ENCODE assay signal across 25 cellular contexts in the genomic region with DNA sequence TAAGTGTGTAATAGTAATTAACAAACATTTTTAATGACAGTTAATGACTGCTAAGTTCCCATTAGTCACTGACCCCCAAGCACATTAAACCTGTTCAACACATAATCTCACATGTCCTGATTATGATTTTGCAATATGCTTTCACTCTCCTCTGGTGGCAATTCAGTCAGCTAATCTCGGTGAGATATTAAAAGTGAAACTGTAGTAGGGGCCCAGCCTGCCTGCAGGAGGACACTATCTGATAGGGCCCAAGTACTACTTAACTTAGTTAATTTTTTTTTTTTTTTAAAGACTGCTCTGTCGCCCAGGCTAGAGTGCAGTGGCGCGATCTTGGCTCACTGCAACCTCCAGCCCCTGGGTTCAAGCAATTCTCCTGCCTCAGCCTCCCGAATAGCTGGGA. TPM values are rescaled to one million over a fixed set of nuclear protein-coding genes. Genes with fewer than 3 reads are reported as not detected.
DNase-seq lines count a peak whose midpoint lies in the region; ATAC-seq and TF ChIP-seq lines count a peak whose summit lies in the region.
"Had no signal": no experiment of that assay in that cellular context is flagged by ENCODE, and none has a peak within 500 bp of the region (broad histone marks: within the 10 kb centered on the region; RNA-seq: fewer than 3 reads in every experiment).

No MANE protein-coding gene starts in this region.

- TF ChIP-seq CTCF in natural killer cell (IDR thresholded peaks at IDR 0.05) (no peak), GM20000 (IDR thresholded peaks at IDR 0.05; ENCODE audit: extremely low read depth, missing control alignments) (no peak)

- H3K4me1 Mint-ChIP-seq in natural killer cell treated with Interleukin-12 subunit alpha and Interleukin-12 subunit beta and Interleukin-15 and Interleukin-18, amount 100 ng/mL, for 72 hours (ENCODE audit: low read depth in 2 of 2) = peaks cover 0 to 6% of the 10 kb centered on the region in 2 donors
- no peaks in the 10 kb centered on the region for H3K4me1 Mint-ChIP-seq in natural killer cell
- peaks cover under 1% of the 10 kb centered on the region for H3K4me1 Mint-ChIP-seq in activated T-helper 17 cell treated with anti-CD3 and anti-CD28 coated beads, Interleukin-2, amount 50 U/mL, for 72 hours
- H3K4me1 Mint-ChIP-seq in stimulated activated effector memory CD8-positive, alpha-beta T cell treated with anti-CD3 and anti-CD28 coated beads, Interleukin-12 subunit alpha, Interleukin-12 subunit beta, amount 100 ng/mL, for 72 hours = no peaks in the 10 kb centered on the region
- H3K4me1 Mint-ChIP-seq: H9 had no signal

- peak; percentile 57 to 63 for ATAC-seq in natural killer cell treated with Interleukin-12 subunit alpha and Interleukin-12 subunit beta and Interleukin-15 and Interleukin-18, amount 100 ng/mL, for 72 hours
- ATAC-seq in natural killer cell (no peak), HG03378 (IDR thresholded peaks at IDR 0.05; ENCODE audit: unreplicated experiment) (no peak)
- peak; percentile 42 for ATAC-seq in activated T-helper 17 cell treated with anti-CD3 and anti-CD28 coated beads, Interleukin-2, amount 50 U/mL, for 72 hours (replicated peaks)
- ATAC-seq in stimulated activated effector memory CD8-positive, alpha-beta T cell treated with anti-CD3 and anti-CD28 coated beads, Interleukin-12 subunit alpha, Interleukin-12 subunit beta, amount 100 ng/mL, for 72 hours = peak; percentile 74
- ATAC-seq: A549, K562, Panc1 had no signal

- intact Hi-C loops in natural killer cell (cut with micrococcal nuclease) = no loop called here

- H3K27me3 Mint-ChIP-seq in natural killer cell treated with Interleukin-12 subunit alpha and Interleukin-12 subunit beta and Interleukin-15 and Interleukin-18, amount 100 ng/mL, for 72 hours = no peaks in the 10 kb centered on the region
- no peaks in the 10 kb centered on the region for H3K27me3 Mint-ChIP-seq in natural killer cell (ENCODE audit: low read depth in 2 of 2)
- no peaks in the 10 kb centered on the region for H3K27me3 Mint-ChIP-seq in activated T-helper 17 cell treated with anti-CD3 and anti-CD28 coated beads, Interleukin-2, amount 50 U/mL, for 72 hours
- H3K27me3 Mint-ChIP-seq: CD4-positive, alpha-beta T cell had no signal

- H3K4me3 Mint-ChIP-seq in natural killer cell treated with Interleukin-12 subunit alpha and Interleukin-12 subunit beta and Interleukin-15 and Interleukin-18, amount 100 ng/mL, for 72 hours = no peak overlapping the region
- no peak overlapping the region for H3K4me3 Mint-ChIP-seq in natural killer cell
- no peak overlapping the region for H3K4me3 Mint-ChIP-seq in activated T-helper 17 cell treated with anti-CD3 and anti-CD28 coated beads, Interleukin-2, amount 50 U/mL, for 72 hours
- no peak overlapping the region for H3K4me3 Mint-ChIP-seq in stimulated activated effector memory CD8-positive, alpha-beta T cell treated with anti-CD3 and anti-CD28 coated beads, Interleukin-12 subunit alpha, Interleukin-12 subunit beta, amount 100 ng/mL, for 72 hours
- H3K4me3 Mint-ChIP-seq: CD4-positive, alpha-beta T cell; H9 had no signal

- H3K36me3 Mint-ChIP-seq in natural killer cell treated with Interleukin-12 subunit alpha and Interleukin-12 subunit beta and Interleukin-15 and Interleukin-18, amount 100 ng/mL, for 72 hours = no peaks in the 10 kb centered on the region
- no peaks in the 10 kb centered on the region for H3K36me3 Mint-ChIP-seq in natural killer cell
- H3K36me3 Mint-ChIP-seq in activated T-helper 17 cell treated with anti-CD3 and anti-CD28 coated beads, Interleukin-2, amount 50 U/mL, for 72 hours (ENCODE audit: low read depth) = peaks cover 7% of the 10 kb centered on the region
- H3K36me3 Mint-ChIP-seq in stimulated activated effector memory CD8-positive, alpha-beta T cell treated with anti-CD3 and anti-CD28 coated beads, Interleukin-12 subunit alpha, Interleukin-12 subunit beta, amount 100 ng/mL, for 72 hours = no peaks in the 10 kb centered on the region

- DNase-seq in natural killer cell treated with Interleukin-12 subunit alpha and Interleukin-12 subunit beta and Interleukin-15 and Interleukin-18, amount 100 ng/mL, for 72 hours (ENCODE audit: low spot score) = no peak
- DNase-seq in natural killer cell = no peak
- peak; percentile 31 for DNase-seq in GM20000 (ENCODE audit: low spot score)
- DNase-seq in stimulated activated effector memory CD8-positive, alpha-beta T cell treated with anti-CD3 and anti-CD28 coated beads, Interleukin-12 subunit alpha, Interleukin-12 subunit beta, amount 100 ng/mL, for 72 hours (ENCODE audit: low spot score in 2 of 2) = no peak
- no peak for DNase-seq in NCI-H510A treated with DMSO at 0.1 percent for 48 hours (lab: John Stamatoyannopoulos, UW)
- DNase-seq in UCSD-AML1 (lab: John Stamatoyannopoulos, UW; ENCODE audit: unreplicated experiment) = no peak
- DNase-seq: AML-193; CD4-positive, alpha-beta T cell; GM23248; H9; Kasumi-1; NCI-H1092; NCI-H1417 treated with DMSO at 0.1 percent for 48 hours; NCI-H1694 treated with DMSO at 0.1 percent for 48 hours; NCI-H2081; NCI-H2171; NCI-H345; NCI-H524 treated with DMSO at 0.1 percent for 48 hours; NCI-H774; SHP77 had no signal

- no peak overlapping the region for H3K27ac Mint-ChIP-seq in natural killer cell treated with Interleukin-12 subunit alpha and Interleukin-12 subunit beta and Interleukin-15 and Interleukin-18, amount 100 ng/mL, for 72 hours
- no peak overlapping the region for H3K27ac Mint-ChIP-seq in natural killer cell
- H3K27ac Mint-ChIP-seq in activated T-helper 17 cell treated with anti-CD3 and anti-CD28 coated beads, Interleukin-2, amount 50 U/mL, for 72 hours = no peak overlapping the region
- H3K27ac Mint-ChIP-seq in stimulated activated effector memory CD8-positive, alpha-beta T cell treated with anti-CD3 and anti-CD28 coated beads, Interleukin-12 subunit alpha, Interleukin-12 subunit beta, amount 100 ng/mL, for 72 hours = no peak overlapping the region
- H3K27ac Mint-ChIP-seq: CD4-positive, alpha-beta T cell; H9 had no signal

- no peaks in the 10 kb centered on the region for H3K9me3 Mint-ChIP-seq in natural killer cell treated with Interleukin-12 subunit alpha and Interleukin-12 subunit beta and Interleukin-15 and Interleukin-18, amount 100 ng/mL, for 72 hours
- no peaks in the 10 kb centered on the region for H3K9me3 Mint-ChIP-seq in natural killer cell
- peaks cover 4% of the 10 kb centered on the region for H3K9me3 Mint-ChIP-seq in activated T-helper 17 cell treated with anti-CD3 and anti-CD28 coated beads, Interleukin-2, amount 50 U/mL, for 72 hours
- no peaks in the 10 kb centered on the region for H3K9me3 Mint-ChIP-seq in stimulated activated effector memory CD8-positive, alpha-beta T cell treated with anti-CD3 and anti-CD28 coated beads, Interleukin-12 subunit alpha, Interleukin-12 subunit beta, amount 100 ng/mL, for 72 hours
- H3K9me3 Mint-ChIP-seq: CD4-positive, alpha-beta T cell; H9 had no signal

RNA-seq across cellular contexts. Expression of a gene that starts 48.8 kb away (rescaled TPM):
- total RNA-seq in natural killer cell treated with Interleukin-12 subunit alpha and Interleukin-12 subunit beta and Interleukin-15 and Interleukin-18, amount 100 ng/mL, for 72 hours = 10 to 100 TPM; 25.7 to 71.1 TPM
- 1 to 10 TPM; 2.8 to 4.2 (median 3.6) TPM for total RNA-seq in natural killer cell
- 10 to 100 TPM; 64.2 to 88.1 TPM for total RNA-seq in activated T-helper 17 cell treated with anti-CD3 and anti-CD28 coated beads, Interleukin-2, amount 50 U/mL, for 72 hours

Comparison
In these comparisons a context has a peak if more than half of its experiments do, and no peak if none do; other contexts are left out.
1. ATAC-seq: peak in natural killer cell treated with Interleukin-12 subunit alpha and Interleukin-12 subunit beta and Interleukin-15 and Interleukin-18, amount 100 ng/mL, for 72 hours (2 of 2), activated T-helper 17 cell treated with anti-CD3 and anti-CD28 coated beads, Interleukin-2, amount 50 U/mL, for 72 hours (single experiment) and stimulated activated effector memory CD8-positive, alpha-beta T cell treated with anti-CD3 and anti-CD28 coated beads, Interleukin-12 subunit alpha, Interleukin-12 subunit beta, amount 100 ng/mL, for 72 hours (single experiment); none in natural killer cell (0 of 3) and HG03378 (single experiment).
2. RNA of a gene that starts 48.8 kb away (total RNA-seq): 64.2 to 88.1 TPM in activated T-helper 17 cell treated with anti-CD3 and anti-CD28 coated beads, Interleukin-2, amount 50 U/mL, for 72 hours and 25.7 to 71.1 TPM in natural killer cell treated with Interleukin-12 subunit alpha and Interleukin-12 subunit beta and Interleukin-15 and Interleukin-18, amount 100 ng/mL, for 72 hours; 2.8 to 4.2 TPM in natural killer cell; every median in the first group is over 4 times any median in the second.